ENCODE assay signal across 20 cellular contexts in genomic region chr7:2015251-2015871, GRCh38.
DNase-seq lines count a peak whose midpoint lies in the region; ATAC-seq, FAIRE-seq and TF ChIP-seq lines count a peak whose summit lies in the region.
"Had no signal": no experiment of that assay in that cellular context is flagged by ENCODE, and none has a peak within 500 bp of the region (broad histone marks: within the 10 kb centered on the region; RNA-seq: fewer than 3 reads in every experiment).

No MANE protein-coding gene starts in this region.

- no peaks in the 10 kb centered on the region for H3K9me3 Mint-ChIP-seq in WTC11
- no peaks in the 10 kb centered on the region for H3K9me3 Mint-ChIP-seq in activated naive CD8-positive, alpha-beta T cell treated with anti-CD3 and anti-CD28 coated beads for 36 hours
- H3K9me3 Mint-ChIP-seq: activated CD4-positive, alpha-beta T cell treated with anti-CD3 and anti-CD28 coated beads, Interleukin-2, amount 10 ng/mL, durations not matched to agents 24 days and 14 days; effector memory CD8-positive, alpha-beta T cell; naive B cell had no signal

- peaks cover 4% of the 10 kb centered on the region for H3K4me1 Mint-ChIP-seq in WTC11
- H3K4me1 Mint-ChIP-seq in activated naive CD8-positive, alpha-beta T cell treated with anti-CD3 and anti-CD28 coated beads for 36 hours, result peaks cover 15% of the 10 kb centered on the region

- no peak overlapping the region for H3K9ac ChIP-seq in kidney (ENCODE audit: low read length in 2 of 2)

- H3K27ac Mint-ChIP-seq in WTC11, result no peak overlapping the region
- H3K27ac Mint-ChIP-seq in activated naive CD8-positive, alpha-beta T cell treated with anti-CD3 and anti-CD28 coated beads for 36 hours, result no peak overlapping the region
- H3K27ac Mint-ChIP-seq: activated CD4-positive, alpha-beta T cell treated with anti-CD3 and anti-CD28 coated beads, Interleukin-2, amount 10 ng/mL, durations not matched to agents 24 days and 14 days; effector memory CD8-positive, alpha-beta T cell had no signal

- ATAC-seq in WTC11 (no peak), sciatic nerve (no peak), HG03159 (IDR thresholded peaks at IDR 0.05; ENCODE audit: unreplicated experiment) (no peak)
- ATAC-seq: effector memory CD8-positive, alpha-beta T cell had no signal

- H3K27me3 Mint-ChIP-seq in WTC11 (ENCODE audit: low read depth), result no peaks in the 10 kb centered on the region
- H3K27me3 Mint-ChIP-seq in activated naive CD8-positive, alpha-beta T cell treated with anti-CD3 and anti-CD28 coated beads for 36 hours, result no peaks in the 10 kb centered on the region
- H3K27me3 Mint-ChIP-seq: activated CD4-positive, alpha-beta T cell treated with anti-CD3 and anti-CD28 coated beads, Interleukin-2, amount 10 ng/mL, durations not matched to agents 24 days and 14 days; effector memory CD8-positive, alpha-beta T cell; naive B cell had no signal

- no peak for FAIRE-seq in kidney (lab: Jason Lieb, UNC)

- no peak overlapping the region for H3K27ac ChIP-seq in kidney (ENCODE audit: low read depth in 2 of 2, low read length in 2 of 2)
- H3K27ac ChIP-seq: ascending aorta, thoracic aorta had no signal

- no peaks in the 10 kb centered on the region for H3K4me1 ChIP-seq in kidney (ENCODE audit: control insufficient read depth in 1 of 2, insufficient read depth in 1 of 2, low read depth in 1 of 2, low read length in 2 of 2)

- H3K4me3 ChIP-seq in H7 (ENCODE audit: insufficient read depth, low read depth, low read length) (no peak overlapping the region), kidney (ENCODE audit: low read length in 2 of 2) (no peak overlapping the region)
- H3K4me3 ChIP-seq: ascending aorta, lung, thoracic aorta had no signal

- H3K36me3 Mint-ChIP-seq in WTC11, result no peaks in the 10 kb centered on the region
- no peaks in the 10 kb centered on the region for H3K36me3 Mint-ChIP-seq in activated naive CD8-positive, alpha-beta T cell treated with anti-CD3 and anti-CD28 coated beads for 36 hours

- peak; percentile 59 for DNase-seq in H7
- DNase-seq in WTC11 (ENCODE audit: low spot score), result peak; percentile 6
- peak; percentile 51 for DNase-seq in kidney
- peak; percentile 51 for DNase-seq in sciatic nerve (ENCODE audit: low spot score)
- no peak for DNase-seq in activated naive CD8-positive, alpha-beta T cell treated with anti-CD3 and anti-CD28 coated beads for 36 hours
- no peak for DNase-seq in stimulated activated naive CD4-positive, alpha-beta T cell treated with Interleukin-2 at 50 U/mL for 16 hours (lab: John Stamatoyannopoulos, UW)
- DNase-seq: activated CD4-positive, alpha-beta T cell treated with anti-CD3 and anti-CD28 coated beads, Interleukin-2, amount 10 ng/mL, durations not matched to agents 24 days and 14 days; activated gamma-delta T cell treated with Interleukin-2 at 50 U/mL for 16 hours; effector memory CD8-positive, alpha-beta T cell; glutamatergic neuron; naive B cell; NCI-H1105 treated with DMSO at 0.1 percent for 48 hours; NCI-H2107; NCI-H510A; NK-92 treated with Interleukin-12 subunit alpha and Interleukin-12 subunit beta, amount 100 ng/mL, for 24 hours; SW 1271 had no signal

- CTCF ChIA-PET in WTC11 (lab: Charles Lee), result no interaction called here

- TF ChIP-seq CTCF in WTC11 (IDR thresholded peaks at IDR 0.05) (no peak), kidney (IDR thresholded peaks at IDR 0.05; ENCODE audit: borderline replicate concordance, extremely low read depth, insufficient read depth) (no peak)

- H3K36me3 ChIP-seq in H7 (replicated peaks; ENCODE audit: control insufficient read depth, insufficient read depth, low read length) (no peaks in the 10 kb centered on the region), kidney (ENCODE audit: control insufficient read depth in 1 of 2, insufficient read depth in 2 of 2, low read length in 2 of 2) (no peaks in the 10 kb centered on the region)
- H3K36me3 ChIP-seq: thoracic aorta had no signal

- no peaks in the 10 kb centered on the region for H3K27me3 ChIP-seq in H7 (ENCODE audit: control insufficient read depth, insufficient read depth, low read length)
- H3K27me3 ChIP-seq: ascending aorta had no signal

- intact Hi-C loops in kidney (cut with DNase I), result no loop called here
- intact Hi-C loops in sciatic nerve (cut with DNase I), result no loop called here

- H3K4me3 Mint-ChIP-seq in WTC11, result no peak overlapping the region
- no peak overlapping the region for H3K4me3 Mint-ChIP-seq in activated naive CD8-positive, alpha-beta T cell treated with anti-CD3 and anti-CD28 coated beads for 36 hours
- H3K4me3 Mint-ChIP-seq: activated CD4-positive, alpha-beta T cell treated with anti-CD3 and anti-CD28 coated beads, Interleukin-2, amount 10 ng/mL, durations not matched to agents 24 days and 14 days; effector memory CD8-positive, alpha-beta T cell had no signal

- H3K9me3 ChIP-seq in kidney (ENCODE audit: control insufficient read depth in 1 of 2, low read length in 2 of 2), result no peaks in the 10 kb centered on the region
- H3K9me3 ChIP-seq: ascending aorta, thoracic aorta had no signal

- POLR2A ChIA-PET in WTC11 (lab: Charles Lee), result no interaction called here

TF ChIP-seq in WTC11, 78 proteins besides CTCF, POLR2A, EP300 and RAD21 (continues in another document):
- TF ChIP-seq EMX1 (CRISPR knock-in tag; IDR thresholded peaks at IDR 0.05), result no peak
- no peak for TF ChIP-seq ZNF232 (CRISPR knock-in tag; IDR thresholded peaks at IDR 0.05)
- TF ChIP-seq HMGXB4 (CRISPR knock-in tag; IDR thresholded peaks at IDR 0.05), result no peak
- no peak for TF ChIP-seq SP1 (CRISPR knock-in tag; conservative IDR thresholded peaks at IDR 0.05)
- no peak for TF ChIP-seq ZNF396 (CRISPR knock-in tag; IDR thresholded peaks at IDR 0.05; ENCODE audit: borderline replicate concordance)
- TF ChIP-seq ZNF532 (CRISPR knock-in tag; IDR thresholded peaks at IDR 0.05; ENCODE audit: borderline replicate concordance), result no peak
- no peak for TF ChIP-seq ZNF317 (CRISPR knock-in tag; IDR thresholded peaks at IDR 0.05; ENCODE audit: borderline replicate concordance, low read depth)
- no peak for TF ChIP-seq TP53 (CRISPR knock-in tag; IDR thresholded peaks at IDR 0.05)
- no peak for TF ChIP-seq HMGA2 (CRISPR knock-in tag; IDR thresholded peaks at IDR 0.05)

Comparison
In these comparisons a context has a peak if more than half of its experiments do, and no peak if none do; other contexts are left out.
1. DNase-seq: peak in H7 (single experiment), WTC11 (single experiment), kidney (single experiment) and sciatic nerve (single experiment); none in activated naive CD8-positive, alpha-beta T cell treated with anti-CD3 and anti-CD28 coated beads for 36 hours (single experiment) and stimulated activated naive CD4-positive, alpha-beta T cell treated with Interleukin-2 at 50 U/mL for 16 hours (single experiment).